8 cellular contexts compared by ENCODE assay signal in genomic region chr10:73110345-73110849, GRCh38. TPM values are rescaled to one million over a fixed set of nuclear protein-coding genes. Genes with fewer than 3 reads are reported as not detected.
DNase-seq lines count a peak whose midpoint lies in the region; ATAC-seq and TF ChIP-seq lines count a peak whose summit lies in the region.

NUDT13 (plus strand) TSS chr10:73110455; CDS start chr10:73114366, 3,911 bp downstream.

- peaks cover 0 to 29% (median 10%) of the 10 kb centered on the region in 9 donors for H3K4me1 ChIP-seq in heart right ventricle

- H3K27ac ChIP-seq in heart right ventricle = peak within 1 kb of the TSS; percentile 78 to 95 (median 90)

- no peaks in the 10 kb centered on the region for H3K9me3 Mint-ChIP-seq in osteocyte (ENCODE audit: unreplicated experiment)

- H3K4me1 Mint-ChIP-seq in osteocyte (ENCODE audit: unreplicated experiment) = peaks cover 14% of the 10 kb centered on the region

- peak within 1 kb of the TSS; percentile 97 for H3K27ac Mint-ChIP-seq in osteocyte (ENCODE audit: unreplicated experiment)

- H3K4me3 ChIP-seq in heart right ventricle = peak within 1 kb of the TSS; percentile 2 to 91 (median 54)

- H3K36me3 Mint-ChIP-seq in osteocyte (ENCODE audit: unreplicated experiment) = peaks cover 9% of the 10 kb centered on the region

- DNase-seq in SKM-1 treated with dmso at 0.1 percent for 144 hours (lab: John Stamatoyannopoulos, UW; ENCODE audit: unreplicated experiment) (peak; percentile 84), anterior cingulate cortex (lab: John Stamatoyannopoulos, UW) (peak in 54 of 58 donors; percentile 3 to 89 (median 55)), heart right ventricle (peak; percentile 36 to 90), osteocyte (ENCODE audit: extremely low spot score, unreplicated experiment) (no peak), NCI-H345 treated with DMSO at 0.1 percent for 48 hours (lab: John Stamatoyannopoulos, UW; ENCODE audit: unreplicated experiment) (no peak)
- no peak for DNase-seq in NK-92 treated with Interleukin-12 subunit alpha and Interleukin-12 subunit beta, amount 100 ng/mL, for 24 hours (lab: John Stamatoyannopoulos, UW)

- intact Hi-C loops in heart right ventricle (cut with DNase I) = loop anchor here in 3 of 10 donors (1.0 to 2.0 kb wide), 2 partner anchors 13 to 14 kb away; partner anchors contain the start of gene P4HA1 (in 2 of the 3)

- WGBS in heart right ventricle, 2 donors = 0 to 2% methylated on average over 5 of the region's 5 CpGs

- peak within 1 kb of the TSS; percentile 86 for H3K4me3 Mint-ChIP-seq in osteocyte (ENCODE audit: unreplicated experiment)

- peak; percentile 66 for ATAC-seq in GM18502 (IDR thresholded peaks at IDR 0.05; ENCODE audit: poor library complexity, unreplicated experiment)
- peak; percentile 65 for ATAC-seq in HG03571 (IDR thresholded peaks at IDR 0.05; ENCODE audit: unreplicated experiment)
- ATAC-seq in heart right ventricle = peak; percentile 87 to 98 (median 98)

- no peak for TF ChIP-seq CTCF in heart right ventricle (IDR thresholded peaks at IDR 0.05)
- no peak for TF ChIP-seq CTCF in osteocyte (IDR thresholded peaks at IDR 0.05)

- H3K9me3 ChIP-seq in heart right ventricle = peaks cover 0 to 7% (median 0%) of the 10 kb centered on the region in 11 donors

- peaks cover 0 to 14% (median 0%) of the 10 kb centered on the region in 9 donors for H3K36me3 ChIP-seq in heart right ventricle

- no peaks in the 10 kb centered on the region for H3K27me3 Mint-ChIP-seq in osteocyte (ENCODE audit: unreplicated experiment)

- no peaks in the 10 kb centered on the region for H3K27me3 ChIP-seq in heart right ventricle

RNA-seq across cellular contexts. Expression of gene NUDT13, which starts in this region (rescaled TPM):
- 1 to 10 TPM; 1.8 to 5.2 (median 4.0) TPM for total RNA-seq in heart right ventricle
- 10 to 100 TPM in 1 of 2 donors, 1 to 10 TPM in 1; 1.4 to 11.0 TPM for polyA plus RNA-seq in heart right ventricle
- 2.8 and 3.2 TPM in 2 replicates for total RNA-seq in osteocyte

Comparison
In these comparisons a context has a peak if more than half of its experiments do, and no peak if none do; other contexts are left out.
1. DNase-seq: peak in SKM-1 treated with dmso at 0.1 percent for 144 hours (single experiment), anterior cingulate cortex (54 of 58) and heart right ventricle (2 of 2); none in osteocyte (single experiment), NCI-H345 treated with DMSO at 0.1 percent for 48 hours (single experiment) and NK-92 treated with Interleukin-12 subunit alpha and Interleukin-12 subunit beta, amount 100 ng/mL, for 24 hours (single experiment).
2. Peak in every context shown above with its lines, with median percentiles within 50 percentile points of each other: ATAC-seq.